In genomic region chr9:38022203-38022602, GRCh38 we compare ENCODE assay signal across 1 cellular context.
TF ChIP-seq lines count a peak whose summit lies in the region.

No MANE protein-coding gene starts in this region.

TF ChIP-seq in WTC11, 78 proteins besides CTCF, POLR2A, EP300 and RAD21 (continued from another document):
- TF ChIP-seq, protein P1, sequence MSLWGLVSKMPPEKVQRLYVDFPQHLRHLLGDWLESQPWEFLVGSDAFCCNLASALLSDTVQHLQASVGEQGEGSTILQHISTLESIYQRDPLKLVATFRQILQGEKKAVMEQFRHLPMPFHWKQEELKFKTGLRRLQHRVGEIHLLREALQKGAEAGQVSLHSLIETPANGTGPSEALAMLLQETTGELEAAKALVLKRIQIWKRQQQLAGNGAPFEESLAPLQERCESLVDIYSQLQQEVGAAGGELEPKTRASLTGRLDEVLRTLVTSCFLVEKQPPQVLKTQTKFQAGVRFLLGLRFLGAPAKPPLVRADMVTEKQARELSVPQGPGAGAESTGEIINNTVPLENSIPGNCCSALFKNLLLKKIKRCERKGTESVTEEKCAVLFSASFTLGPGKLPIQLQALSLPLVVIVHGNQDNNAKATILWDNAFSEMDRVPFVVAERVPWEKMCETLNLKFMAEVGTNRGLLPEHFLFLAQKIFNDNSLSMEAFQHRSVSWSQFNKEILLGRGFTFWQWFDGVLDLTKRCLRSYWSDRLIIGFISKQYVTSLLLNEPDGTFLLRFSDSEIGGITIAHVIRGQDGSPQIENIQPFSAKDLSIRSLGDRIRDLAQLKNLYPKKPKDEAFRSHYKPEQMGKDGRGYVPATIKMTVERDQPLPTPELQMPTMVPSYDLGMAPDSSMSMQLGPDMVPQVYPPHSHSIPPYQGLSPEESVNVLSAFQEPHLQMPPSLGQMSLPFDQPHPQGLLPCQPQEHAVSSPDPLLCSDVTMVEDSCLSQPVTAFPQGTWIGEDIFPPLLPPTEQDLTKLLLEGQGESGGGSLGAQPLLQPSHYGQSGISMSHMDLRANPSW (CRISPR knock-in tag; conservative IDR thresholded peaks at IDR 0.05; ENCODE audit: low read depth): no peak
- TF ChIP-seq SOX15 (CRISPR knock-in tag; IDR thresholded peaks at IDR 0.05) (no peak), ZNF281 (CRISPR knock-in tag; IDR thresholded peaks at IDR 0.05) (no peak), CDX4 (CRISPR knock-in tag; IDR thresholded peaks at IDR 0.05; ENCODE audit: borderline replicate concordance) (no peak), ARID4B (CRISPR knock-in tag; IDR thresholded peaks at IDR 0.05; ENCODE audit: borderline replicate concordance) (no peak), IRF2 (CRISPR knock-in tag; IDR thresholded peaks at IDR 0.05; ENCODE audit: borderline replicate concordance, low read depth) (no peak), GABPB1 (CRISPR knock-in tag; IDR thresholded peaks at IDR 0.05) (no peak), EMX1 (CRISPR knock-in tag; IDR thresholded peaks at IDR 0.05) (no peak), AR (CRISPR knock-in tag; IDR thresholded peaks at IDR 0.05) (no peak), USF2 (CRISPR knock-in tag; IDR thresholded peaks at IDR 0.05) (no peak)
- TF ChIP-seq, protein P2, sequence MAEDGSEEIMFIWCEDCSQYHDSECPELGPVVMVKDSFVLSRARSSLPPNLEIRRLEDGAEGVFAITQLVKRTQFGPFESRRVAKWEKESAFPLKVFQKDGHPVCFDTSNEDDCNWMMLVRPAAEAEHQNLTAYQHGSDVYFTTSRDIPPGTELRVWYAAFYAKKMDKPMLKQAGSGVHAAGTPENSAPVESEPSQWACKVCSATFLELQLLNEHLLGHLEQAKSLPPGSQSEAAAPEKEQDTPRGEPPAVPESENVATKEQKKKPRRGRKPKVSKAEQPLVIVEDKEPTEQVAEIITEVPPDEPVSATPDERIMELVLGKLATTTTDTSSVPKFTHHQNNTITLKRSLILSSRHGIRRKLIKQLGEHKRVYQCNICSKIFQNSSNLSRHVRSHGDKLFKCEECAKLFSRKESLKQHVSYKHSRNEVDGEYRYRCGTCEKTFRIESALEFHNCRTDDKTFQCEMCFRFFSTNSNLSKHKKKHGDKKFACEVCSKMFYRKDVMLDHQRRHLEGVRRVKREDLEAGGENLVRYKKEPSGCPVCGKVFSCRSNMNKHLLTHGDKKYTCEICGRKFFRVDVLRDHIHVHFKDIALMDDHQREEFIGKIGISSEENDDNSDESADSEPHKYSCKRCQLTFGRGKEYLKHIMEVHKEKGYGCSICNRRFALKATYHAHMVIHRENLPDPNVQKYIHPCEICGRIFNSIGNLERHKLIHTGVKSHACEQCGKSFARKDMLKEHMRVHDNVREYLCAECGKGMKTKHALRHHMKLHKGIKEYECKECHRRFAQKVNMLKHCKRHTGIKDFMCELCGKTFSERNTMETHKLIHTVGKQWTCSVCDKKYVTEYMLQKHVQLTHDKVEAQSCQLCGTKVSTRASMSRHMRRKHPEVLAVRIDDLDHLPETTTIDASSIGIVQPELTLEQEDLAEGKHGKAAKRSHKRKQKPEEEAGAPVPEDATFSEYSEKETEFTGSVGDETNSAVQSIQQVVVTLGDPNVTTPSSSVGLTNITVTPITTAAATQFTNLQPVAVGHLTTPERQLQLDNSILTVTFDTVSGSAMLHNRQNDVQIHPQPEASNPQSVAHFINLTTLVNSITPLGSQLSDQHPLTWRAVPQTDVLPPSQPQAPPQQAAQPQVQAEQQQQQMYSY (CRISPR knock-in tag; IDR thresholded peaks at IDR 0.05): no peak
